1 cellular context compared by ENCODE assay signal in the genomic region with DNA sequence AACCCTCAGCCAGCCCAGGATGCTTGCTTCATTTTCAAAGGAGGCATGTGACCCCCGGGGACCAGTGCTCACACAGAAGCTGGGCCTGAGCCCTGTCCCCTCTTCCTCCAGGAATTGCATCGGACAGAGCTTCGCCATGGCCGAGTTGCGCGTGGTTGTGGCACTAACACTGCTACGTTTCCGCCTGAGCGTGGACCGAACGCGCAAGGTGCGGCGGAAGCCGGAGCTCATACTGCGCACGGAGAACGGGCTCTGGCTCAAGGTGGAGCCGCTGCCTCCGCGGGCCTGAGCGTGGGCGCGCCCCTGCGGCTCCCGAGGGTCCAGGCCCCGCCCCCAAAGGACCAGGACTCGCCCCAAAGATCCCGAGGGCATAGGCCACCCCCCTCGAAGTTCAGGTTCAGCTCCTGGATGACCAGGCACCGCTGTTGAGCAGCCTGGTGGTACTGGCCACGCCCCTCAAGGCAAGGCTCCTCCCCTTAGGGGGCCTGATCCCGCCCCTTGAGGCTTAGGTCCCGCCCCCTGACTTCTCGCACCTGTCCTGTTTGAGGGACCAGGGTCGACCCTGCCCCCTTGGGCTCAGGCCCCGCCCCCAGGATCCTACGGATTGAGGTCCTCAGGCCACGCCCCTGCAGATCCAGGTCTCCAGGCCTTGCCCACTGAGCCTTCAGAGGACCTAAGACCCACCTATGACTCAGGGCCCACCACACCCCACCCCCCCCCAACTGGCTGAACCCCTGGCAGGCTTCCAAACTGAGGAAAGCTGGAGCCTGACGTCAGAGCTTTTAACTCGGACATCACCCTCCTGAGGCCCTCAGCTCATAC.
TF ChIP-seq lines count a peak whose summit lies in the region.

No MANE protein-coding gene starts in this region.

TF ChIP-seq in HepG2, 621 proteins besides CTCF, POLR2A, EP300 and RAD21 (continued from another document and continues in another):
- peak; percentile 77 for TF ChIP-seq ZNF687 (CRISPR knock-in tag; IDR thresholded peaks at IDR 0.05)
- no peak for TF ChIP-seq ZNF446 (CRISPR knock-in tag; IDR thresholded peaks at IDR 0.05)
- TF ChIP-seq NFIC (IDR thresholded peaks at IDR 0.05; ENCODE audit: low read length): no peak
- TF ChIP-seq ZNF7 (CRISPR knock-in tag; IDR thresholded peaks at IDR 0.05): no peak
- TF ChIP-seq MAZ (IDR thresholded peaks at IDR 0.05; ENCODE audit: borderline replicate concordance, low read depth, low read length): no peak
- 0 out of 2 replicates have a peak, but pooled peaks have one; percentile 45 for TF ChIP-seq MAZ (CRISPR knock-in tag; IDR thresholded peaks at IDR 0.05; ENCODE audit: low read depth)
- TF ChIP-seq HNRNPLL (IDR thresholded peaks at IDR 0.05; ENCODE audit: low read depth, low read length, poor library complexity, severe bottlenecking): peak; percentile 91
- TF ChIP-seq ZNF589 (CRISPR knock-in tag; conservative IDR thresholded peaks at IDR 0.05): no peak
- no peak for TF ChIP-seq ZNF251 (CRISPR knock-in tag; IDR thresholded peaks at IDR 0.05)
- TF ChIP-seq GZF1 (CRISPR knock-in tag; IDR thresholded peaks at IDR 0.05): no peak
- TF ChIP-seq PPARG (CRISPR knock-in tag; conservative IDR thresholded peaks at IDR 0.05): no peak
- no peak for TF ChIP-seq SP1 (IDR thresholded peaks at IDR 0.05)
- TF ChIP-seq SP1 (CRISPR knock-in tag; IDR thresholded peaks at IDR 0.05): peak; percentile 60
- no peak for TF ChIP-seq HIVEP1 (CRISPR knock-in tag; IDR thresholded peaks at IDR 0.05)
- TF ChIP-seq MTA1 (CRISPR knock-in tag; IDR thresholded peaks at IDR 0.05; ENCODE audit: borderline replicate concordance): peak; percentile 17; the same call in 1 of the 2 replicates
- no peak for TF ChIP-seq ZNF430 (CRISPR knock-in tag; IDR thresholded peaks at IDR 0.05)
- TF ChIP-seq HOXA9 (CRISPR knock-in tag; IDR thresholded peaks at IDR 0.05; ENCODE audit: borderline replicate concordance): no peak
- TF ChIP-seq, protein P1, sequence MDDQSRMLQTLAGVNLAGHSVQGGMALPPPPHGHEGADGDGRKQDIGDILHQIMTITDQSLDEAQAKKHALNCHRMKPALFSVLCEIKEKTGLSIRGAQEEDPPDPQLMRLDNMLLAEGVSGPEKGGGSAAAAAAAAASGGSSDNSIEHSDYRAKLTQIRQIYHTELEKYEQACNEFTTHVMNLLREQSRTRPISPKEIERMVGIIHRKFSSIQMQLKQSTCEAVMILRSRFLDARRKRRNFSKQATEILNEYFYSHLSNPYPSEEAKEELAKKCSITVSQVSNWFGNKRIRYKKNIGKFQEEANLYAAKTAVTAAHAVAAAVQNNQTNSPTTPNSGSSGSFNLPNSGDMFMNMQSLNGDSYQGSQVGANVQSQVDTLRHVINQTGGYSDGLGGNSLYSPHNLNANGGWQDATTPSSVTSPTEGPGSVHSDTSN (CRISPR knock-in tag; IDR thresholded peaks at IDR 0.05; ENCODE audit: borderline replicate concordance): no peak
- no peak for TF ChIP-seq E2F1 (CRISPR knock-in tag; IDR thresholded peaks at IDR 0.05)
- TF ChIP-seq GATAD1 (CRISPR knock-in tag; IDR thresholded peaks at IDR 0.05): no peak
- TF ChIP-seq PITX1 (CRISPR knock-in tag; IDR thresholded peaks at IDR 0.05): peak; percentile 52; the same call in 1 of the 2 replicates
- 0 out of 2 replicates have a peak, but pooled peaks have one; percentile 33 for TF ChIP-seq ZBTB38 (CRISPR knock-in tag; IDR thresholded peaks at IDR 0.05)
- TF ChIP-seq RARG (CRISPR knock-in tag; IDR thresholded peaks at IDR 0.05; ENCODE audit: low read depth): no peak
- TF ChIP-seq ZNF138 (CRISPR knock-in tag; IDR thresholded peaks at IDR 0.05; ENCODE audit: low read depth): no peak
- TF ChIP-seq ZNF337 (CRISPR knock-in tag; IDR thresholded peaks at IDR 0.05; ENCODE audit: borderline replicate concordance, low read depth): no peak
- TF ChIP-seq, protein P2, sequence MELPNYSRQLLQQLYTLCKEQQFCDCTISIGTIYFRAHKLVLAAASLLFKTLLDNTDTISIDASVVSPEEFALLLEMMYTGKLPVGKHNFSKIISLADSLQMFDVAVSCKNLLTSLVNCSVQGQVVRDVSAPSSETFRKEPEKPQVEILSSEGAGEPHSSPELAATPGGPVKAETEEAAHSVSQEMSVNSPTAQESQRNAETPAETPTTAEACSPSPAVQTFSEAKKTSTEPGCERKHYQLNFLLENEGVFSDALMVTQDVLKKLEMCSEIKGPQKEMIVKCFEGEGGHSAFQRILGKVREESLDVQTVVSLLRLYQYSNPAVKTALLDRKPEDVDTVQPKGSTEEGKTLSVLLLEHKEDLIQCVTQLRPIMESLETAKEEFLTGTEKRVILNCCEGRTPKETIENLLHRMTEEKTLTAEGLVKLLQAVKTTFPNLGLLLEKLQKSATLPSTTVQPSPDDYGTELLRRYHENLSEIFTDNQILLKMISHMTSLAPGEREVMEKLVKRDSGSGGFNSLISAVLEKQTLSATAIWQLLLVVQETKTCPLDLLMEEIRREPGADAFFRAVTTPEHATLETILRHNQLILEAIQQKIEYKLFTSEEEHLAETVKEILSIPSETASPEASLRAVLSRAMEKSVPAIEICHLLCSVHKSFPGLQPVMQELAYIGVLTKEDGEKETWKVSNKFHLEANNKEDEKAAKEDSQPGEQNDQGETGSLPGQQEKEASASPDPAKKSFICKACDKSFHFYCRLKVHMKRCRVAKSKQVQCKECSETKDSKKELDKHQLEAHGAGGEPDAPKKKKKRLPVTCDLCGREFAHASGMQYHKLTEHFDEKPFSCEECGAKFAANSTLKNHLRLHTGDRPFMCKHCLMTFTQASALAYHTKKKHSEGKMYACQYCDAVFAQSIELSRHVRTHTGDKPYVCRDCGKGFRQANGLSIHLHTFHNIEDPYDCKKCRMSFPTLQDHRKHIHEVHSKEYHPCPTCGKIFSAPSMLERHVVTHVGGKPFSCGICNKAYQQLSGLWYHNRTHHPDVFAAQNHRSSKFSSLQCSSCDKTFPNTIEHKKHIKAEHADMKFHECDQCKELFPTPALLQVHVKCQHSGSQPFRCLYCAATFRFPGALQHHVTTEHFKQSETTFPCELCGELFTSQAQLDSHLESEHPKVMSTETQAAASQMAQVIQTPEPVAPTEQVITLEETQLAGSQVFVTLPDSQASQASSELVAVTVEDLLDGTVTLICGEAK (IDR thresholded peaks at IDR 0.05): no peak
- TF ChIP-seq, protein P2 (CRISPR knock-in tag; IDR thresholded peaks at IDR 0.05): 0 out of 2 replicates have a peak, but pooled peaks have one; percentile 34
- peak; percentile 26; the same call in 1 of the 2 replicates for TF ChIP-seq MXD3 (CRISPR knock-in tag; IDR thresholded peaks at IDR 0.05)
- no peak for TF ChIP-seq ZNF674 (CRISPR knock-in tag; IDR thresholded peaks at IDR 0.05; ENCODE audit: low read depth)
- TF ChIP-seq ZNF891 (CRISPR knock-in tag; IDR thresholded peaks at IDR 0.05): peak; percentile 36; the same call in 1 of the 2 replicates
- TF ChIP-seq, protein P3, sequence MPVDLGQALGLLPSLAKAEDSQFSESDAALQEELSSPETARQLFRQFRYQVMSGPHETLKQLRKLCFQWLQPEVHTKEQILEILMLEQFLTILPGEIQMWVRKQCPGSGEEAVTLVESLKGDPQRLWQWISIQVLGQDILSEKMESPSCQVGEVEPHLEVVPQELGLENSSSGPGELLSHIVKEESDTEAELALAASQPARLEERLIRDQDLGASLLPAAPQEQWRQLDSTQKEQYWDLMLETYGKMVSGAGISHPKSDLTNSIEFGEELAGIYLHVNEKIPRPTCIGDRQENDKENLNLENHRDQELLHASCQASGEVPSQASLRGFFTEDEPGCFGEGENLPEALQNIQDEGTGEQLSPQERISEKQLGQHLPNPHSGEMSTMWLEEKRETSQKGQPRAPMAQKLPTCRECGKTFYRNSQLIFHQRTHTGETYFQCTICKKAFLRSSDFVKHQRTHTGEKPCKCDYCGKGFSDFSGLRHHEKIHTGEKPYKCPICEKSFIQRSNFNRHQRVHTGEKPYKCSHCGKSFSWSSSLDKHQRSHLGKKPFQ (CRISPR knock-in tag; IDR thresholded peaks at IDR 0.05; ENCODE audit: insufficient replicate concordance): no peak
- 0 out of 2 replicates have a peak, but pooled peaks have one; percentile 10 for TF ChIP-seq ZBTB7B (CRISPR knock-in tag; IDR thresholded peaks at IDR 0.05)
- TF ChIP-seq, protein P4, sequence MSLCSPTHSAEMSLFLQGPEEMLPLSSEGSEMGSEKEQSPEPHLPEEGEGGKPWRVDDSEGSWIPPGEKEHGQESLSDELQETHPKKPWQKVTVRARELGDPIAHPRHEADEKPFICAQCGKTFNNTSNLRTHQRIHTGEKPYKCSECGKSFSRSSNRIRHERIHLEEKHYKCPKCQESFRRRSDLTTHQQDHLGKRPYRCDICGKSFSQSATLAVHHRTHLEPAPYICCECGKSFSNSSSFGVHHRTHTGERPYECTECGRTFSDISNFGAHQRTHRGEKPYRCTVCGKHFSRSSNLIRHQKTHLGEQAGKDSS (CRISPR knock-in tag; IDR thresholded peaks at IDR 0.05; ENCODE audit: borderline replicate concordance, low read depth): peak; percentile 62; the same call in 1 of the 2 replicates
- TF ChIP-seq BHLHE40 (IDR thresholded peaks at IDR 0.05; ENCODE audit: low read length): no peak
- TF ChIP-seq SP4 (CRISPR knock-in tag; IDR thresholded peaks at IDR 0.05): peak; percentile 69
- TF ChIP-seq, protein P5, sequence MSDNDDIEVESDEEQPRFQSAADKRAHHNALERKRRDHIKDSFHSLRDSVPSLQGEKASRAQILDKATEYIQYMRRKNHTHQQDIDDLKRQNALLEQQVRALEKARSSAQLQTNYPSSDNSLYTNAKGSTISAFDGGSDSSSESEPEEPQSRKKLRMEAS (IDR thresholded peaks at IDR 0.05): 0 out of 2 replicates have a peak, but pooled peaks have one; percentile 33
- peak; percentile 62; the same call in 1 of the 2 replicates for TF ChIP-seq SAFB2 (CRISPR knock-in tag; IDR thresholded peaks at IDR 0.05; ENCODE audit: borderline replicate concordance, low read depth)
- no peak for TF ChIP-seq SIX4 (CRISPR knock-in tag; IDR thresholded peaks at IDR 0.05)
- TF ChIP-seq ZNF552 (CRISPR knock-in tag; IDR thresholded peaks at IDR 0.05; ENCODE audit: borderline replicate concordance): 0 out of 2 replicates have a peak, but pooled peaks have one; percentile 28
- no peak for TF ChIP-seq GLI4 (CRISPR knock-in tag; IDR thresholded peaks at IDR 0.05; ENCODE audit: borderline replicate concordance)
- peak; percentile 29; the same call in 1 of the 2 replicates for TF ChIP-seq ZFX (CRISPR knock-in tag; IDR thresholded peaks at IDR 0.05; ENCODE audit: low read depth)
- TF ChIP-seq GATAD2A (CRISPR knock-in tag; IDR thresholded peaks at IDR 0.05): 0 out of 2 replicates have a peak, but pooled peaks have one; percentile 9
